Comparison of ENCODE assay signal across 20 cellular contexts in the genomic region with DNA sequence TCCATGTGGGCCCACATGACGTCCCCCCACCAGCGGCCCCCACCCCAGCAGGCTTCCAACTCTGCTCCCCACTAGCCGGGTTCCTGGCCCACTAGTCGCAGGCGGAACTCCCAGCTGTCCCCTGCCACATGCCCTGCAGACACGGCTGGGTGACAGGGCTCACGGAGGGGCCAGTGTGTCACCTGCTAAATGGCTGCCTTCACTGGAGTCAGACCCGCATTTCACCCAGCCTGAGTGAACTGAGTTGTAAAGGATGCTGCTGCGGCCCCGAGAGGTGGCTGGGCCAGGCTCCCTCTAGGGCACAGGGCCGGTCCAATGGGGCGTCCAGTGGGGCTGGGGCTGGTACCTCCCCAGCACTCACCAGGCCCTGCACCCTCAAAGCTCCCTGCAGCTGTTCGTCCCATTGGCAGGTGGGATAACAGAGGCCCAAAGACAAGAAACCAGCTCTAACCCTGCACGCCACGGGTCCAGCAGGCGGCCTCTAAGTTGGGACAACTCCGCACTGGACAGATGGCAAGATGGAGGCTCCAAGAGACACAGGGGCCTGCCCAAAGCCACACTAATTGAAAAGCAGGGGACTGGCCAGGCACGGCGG. TPM values are rescaled to one million over a fixed set of nuclear protein-coding genes. Genes with fewer than 3 reads are reported as not detected.
DNase-seq lines count a peak whose midpoint lies in the region; ATAC-seq, FAIRE-seq and TF ChIP-seq lines count a peak whose summit lies in the region.
"Had no signal": no experiment of that assay in that cellular context is flagged by ENCODE, and none has a peak within 500 bp of the region (broad histone marks: within the 10 kb centered on the region; RNA-seq: fewer than 3 reads in every experiment).

No MANE protein-coding gene starts in this region.

- H2BK120ac ChIP-seq in trophoblast cell (ENCODE audit: insufficient read depth, low read length, poor library complexity) = no peak overlapping the region

- no peak overlapping the region for H2AFZ ChIP-seq in K562 (ENCODE audit: low read depth, low read length)
- no peak overlapping the region for H2AFZ ChIP-seq in trophoblast cell (ENCODE audit: insufficient read depth, low read length, poor library complexity)

- peaks cover 12% of the 10 kb centered on the region for H3K36me3 Mint-ChIP-seq in activated CD4-positive, alpha-beta T cell treated with anti-CD3 and anti-CD28 coated beads, Interleukin-2, amount 10 ng/mL, durations not matched to agents 24 days and 14 days (ENCODE audit: low read depth)

- no peak overlapping the region for H2AK5ac ChIP-seq in trophoblast cell (ENCODE audit: low read length)

- in situ Hi-C loops in K562 (cut with MboI) = no loop called here

- no peaks in the 10 kb centered on the region for H3K27me3 ChIP-seq in HUES48 (ENCODE audit: control insufficient read depth, insufficient read depth, low read length)
- H3K27me3 ChIP-seq in K562 (ENCODE audit: control insufficient read depth in 2 of 2, insufficient read depth in 2 of 2, low read length in 2 of 2) = no peaks in the 10 kb centered on the region
- no peaks in the 10 kb centered on the region for H3K27me3 ChIP-seq in trophoblast cell (ENCODE audit: insufficient read depth, low read length)
- H3K27me3 ChIP-seq: cardiac muscle cell, heart left ventricle, left lung, right atrium auricular region had no signal

- no peak for TF ChIP-seq POLR2A in K562 (conservative IDR thresholded peaks at IDR 0.05)

- no peak for TF ChIP-seq EP300 in K562 (IDR thresholded peaks at IDR 0.05; ENCODE audit: low read length)

- peak overlapping the region; percentile 31 for H4K91ac ChIP-seq in trophoblast cell (ENCODE audit: low read depth, low read length)

- H4K12ac ChIP-seq in trophoblast cell (ENCODE audit: low read depth, low read length) = peak overlapping the region; percentile 64

- no peak overlapping the region for H3K27ac ChIP-seq in HUES48 (ENCODE audit: low read depth, low read length)
- no peak overlapping the region for H3K27ac ChIP-seq in K562 (ENCODE audit: extremely low read depth, low read depth, low read length)
- peak overlapping the region; percentile 3 for H3K27ac ChIP-seq in trophoblast cell (ENCODE audit: low read depth, low read length)
- H3K27ac ChIP-seq: C4-2B, heart left ventricle, left lung, right atrium auricular region had no signal

- H3K4me1 ChIP-seq in HUES48 (ENCODE audit: control insufficient read depth, insufficient read depth, low read length) = no peaks in the 10 kb centered on the region; the same call in 1 of the 2 replicates
- peaks cover 5 to 48% of the 10 kb centered on the region in 2 experiments; a peak in 3 of 5 replicates for H3K4me1 ChIP-seq in K562 (replicated peaks in 1 of 2; ENCODE audit: control insufficient read depth in 2 of 2, insufficient read depth in 2 of 2, low read length in 2 of 2)
- peaks cover 15 to 20% of the 10 kb centered on the region in 2 experiments for H3K4me1 ChIP-seq in trophoblast cell (ENCODE audit: control insufficient read depth in 1 of 2, insufficient read depth in 2 of 2, low read length in 2 of 2)

- peak overlapping the region; percentile 30 for H4K8ac ChIP-seq in trophoblast cell (ENCODE audit: low read depth, low read length)

- no TSS peak for BruUV-seq in K562 (replicated peaks; lab: Mats Ljungman, UMichigan)

- POLR2A ChIA-PET in K562 (lab: Yijun Ruan, JAX) = interaction anchor here (0.6 to 4.4 kb wide), 7 partner anchors 9 to 144 kb away, joined by 3 to 20 read pairs (median 4); a partner anchor contains a TSS

- H3K79me2 ChIP-seq in K562 (ENCODE audit: control insufficient read depth, insufficient read depth, low read length) = peaks cover 81% of the 10 kb centered on the region
- H3K79me2 ChIP-seq in trophoblast cell (ENCODE audit: control insufficient read depth, insufficient read depth, low read length, poor library complexity) = peaks cover 46% of the 10 kb centered on the region

- H3K79me1 ChIP-seq in trophoblast cell (ENCODE audit: low read length) = peaks cover 14% of the 10 kb centered on the region

- no peak for ATAC-seq in Right ventricle myocardium inferior
- ATAC-seq in left cardiac atrium = no peak
- no peak for ATAC-seq in K562
- ATAC-seq: heart left ventricle, left lung had no signal

- H3K4me3 Mint-ChIP-seq in activated CD4-positive, alpha-beta T cell treated with anti-CD3 and anti-CD28 coated beads, Interleukin-2, amount 10 ng/mL, durations not matched to agents 24 days and 14 days = no peak overlapping the region
- H3K4me3 Mint-ChIP-seq: dendritic cell treated with granulocyte-macrophage colony-stimulating factor and Interleukin-4, amounts not matched to agents 40 ng/mL and 50 ng/mL, for 4 days had no signal

- TF ChIP-seq CTCF in K562 (IDR thresholded peaks at IDR 0.05 in 2 of 3, conservative IDR thresholded peaks at IDR 0.05 in 1 of 3; ENCODE audit: insufficient read depth in 2 of 3, low read depth in 1 of 3, low read length in 3 of 3) = no peak

- H3K4ac ChIP-seq in trophoblast cell (ENCODE audit: low read depth, low read length) = peak overlapping the region; percentile 97

- H4K20me1 ChIP-seq in K562 (replicated peaks; ENCODE audit: control insufficient read depth, insufficient read depth, low read length) = peaks cover 29% of the 10 kb centered on the region; the same call in 1 of the 2 replicates

- H3K4me3 ChIP-seq in HUES48 (ENCODE audit: low read depth, low read length) (no peak overlapping the region), K562 (no peak overlapping the region), trophoblast cell (ENCODE audit: low read depth, low read length) (no peak overlapping the region)
- H3K4me3 ChIP-seq: cardiac muscle cell, heart left ventricle, left lung, right atrium auricular region had no signal

- no peak for TF ChIP-seq RAD21 in K562 (CRISPR knock-in tag; conservative IDR thresholded peaks at IDR 0.05 in 1 of 2, IDR thresholded peaks at IDR 0.05 in 1 of 2)

- no peaks in the 10 kb centered on the region for H3K9me3 Mint-ChIP-seq in activated CD4-positive, alpha-beta T cell treated with anti-CD3 and anti-CD28 coated beads, Interleukin-2, amount 10 ng/mL, durations not matched to agents 24 days and 14 days
- H3K9me3 Mint-ChIP-seq: dendritic cell treated with granulocyte-macrophage colony-stimulating factor and Interleukin-4, amounts not matched to agents 40 ng/mL and 50 ng/mL, for 4 days had no signal

- peaks cover 20% of the 10 kb centered on the region for H3K4me1 Mint-ChIP-seq in activated CD4-positive, alpha-beta T cell treated with anti-CD3 and anti-CD28 coated beads, Interleukin-2, amount 10 ng/mL, durations not matched to agents 24 days and 14 days

- peak; percentile 28 for DNase-seq in Right ventricle myocardium inferior (ENCODE audit: missing footprints)
- no peak for DNase-seq in left cardiac atrium
- no peak for DNase-seq in K562 (ENCODE audit: extremely low read depth in 1 of 4, low spot score in 3 of 4)
- peak; percentile 56 to 74 for DNase-seq in trophoblast cell
- DNase-seq in GM19240 (ENCODE audit: insufficient read length, low spot score) = no peak
- DNase-seq in activated CD4-positive, alpha-beta T cell treated with anti-CD3 and anti-CD28 coated beads, Interleukin-2, amount 10 ng/mL, durations not matched to agents 24 days and 14 days = no peak
- DNase-seq in EL = no peak
- DNase-seq: Karpas-422, left lung, NCI-H1048, NCI-H2029, NCI-H345, RPMI8226 had no signal

- FAIRE-seq in K562 (lab: Jason Lieb, UNC) = no peak
- FAIRE-seq: H54 had no signal

- H3K27me3 Mint-ChIP-seq in activated CD4-positive, alpha-beta T cell treated with anti-CD3 and anti-CD28 coated beads, Interleukin-2, amount 10 ng/mL, durations not matched to agents 24 days and 14 days = no peaks in the 10 kb centered on the region
- H3K27me3 Mint-ChIP-seq: dendritic cell treated with granulocyte-macrophage colony-stimulating factor and Interleukin-4, amounts not matched to agents 40 ng/mL and 50 ng/mL, for 4 days had no signal

- H3K9ac ChIP-seq in HUES48 (ENCODE audit: low read depth, low read length) (0 out of 2 replicates have a peak overlapping the region, but pooled peaks have one; percentile 18), K562 (ENCODE audit: insufficient read depth in 1 of 2, low read depth in 2 of 2, low read length in 2 of 2) (no peak overlapping the region; a peak in 1 of 4 replicates), trophoblast cell (ENCODE audit: low read length) (no peak overlapping the region)

- peak overlapping the region; percentile 5 for H3K14ac ChIP-seq in trophoblast cell (ENCODE audit: low read length)

- peaks cover 17% of the 10 kb centered on the region for H3K9me1 ChIP-seq in K562 (ENCODE audit: control insufficient read depth, insufficient read depth, low read length)

- no peak overlapping the region for H3K27ac Mint-ChIP-seq in activated CD4-positive, alpha-beta T cell treated with anti-CD3 and anti-CD28 coated beads, Interleukin-2, amount 10 ng/mL, durations not matched to agents 24 days and 14 days
- H3K27ac Mint-ChIP-seq: dendritic cell treated with granulocyte-macrophage colony-stimulating factor and Interleukin-4, amounts not matched to agents 40 ng/mL and 50 ng/mL, for 4 days had no signal

- H3K4me2 ChIP-seq in K562 (ENCODE audit: insufficient read depth, low read length) (no peak overlapping the region), trophoblast cell (ENCODE audit: low read length) (no peak overlapping the region)

- intact Hi-C loops in Right ventricle myocardium inferior (cut with DNase I) (no loop called here), left cardiac atrium (cut with DNase I) (no loop called here), K562 (cut with micrococcal nuclease) (no loop called here)
- intact Hi-C loops in activated CD4-positive, alpha-beta T cell treated with anti-CD3 and anti-CD28 coated beads, Interleukin-2, amount 10 ng/mL, durations not matched to agents 24 days and 14 days (cut with micrococcal nuclease) = no loop called here

- CTCF ChIA-PET in K562 (lab: Yijun Ruan, JAX; ENCODE audit: low intra/inter-chr PET ratio) = no interaction called here

- WGBS in K562 (ENCODE audit: insufficient coverage, low coverage, missing lambda C conversion rate) = 95% methylated on average over 17 of the region's 19 CpGs
- no CpG with 5 or more reads among the region's 19 CpGs for WGBS in trophoblast cell (ENCODE audit: extremely low coverage, insufficient coverage, insufficient read length)

- peak overlapping the region; percentile 66 for H3K18ac ChIP-seq in trophoblast cell (ENCODE audit: low read length)

- peak overlapping the region; percentile 12 for H2BK5ac ChIP-seq in trophoblast cell (ENCODE audit: low read depth, low read length, poor library complexity)

- H3K9me3 ChIP-seq in HUES48 (ENCODE audit: control insufficient read depth, insufficient read depth, low read length) (no peaks in the 10 kb centered on the region), K562 (replicated peaks; ENCODE audit: control insufficient read depth, insufficient read depth, low read depth, low read length) (no peaks in the 10 kb centered on the region), trophoblast cell (ENCODE audit: insufficient read depth, low read depth, low read length) (no peaks in the 10 kb centered on the region)
- H3K9me3 ChIP-seq: heart left ventricle, left lung, right atrium auricular region had no signal

- H3K23ac ChIP-seq in trophoblast cell (ENCODE audit: low read length) = no peak overlapping the region

- H3K36me3 ChIP-seq in HUES48 (ENCODE audit: control insufficient read depth, insufficient read depth, low read length) (peaks cover 15% of the 10 kb centered on the region; the same call in 1 of the 2 replicates), K562 (ENCODE audit: control insufficient read depth, insufficient read depth, low read length) (peaks cover 42% of the 10 kb centered on the region; the same call in 1 of the 3 replicates), trophoblast cell (ENCODE audit: control insufficient read depth in 1 of 2, insufficient read depth in 2 of 2, low read length in 2 of 2) (peaks cover 27 to 29% of the 10 kb centered on the region in 2 experiments)
- H3K36me3 ChIP-seq: cardiac muscle cell, right atrium auricular region had no signal

- H2BK12ac ChIP-seq in trophoblast cell (ENCODE audit: low read length) = peak overlapping the region; percentile 50

RNA-seq across cellular contexts. Expression of a gene that starts 3.2 kb away (rescaled TPM):
- total RNA-seq in Right ventricle myocardium inferior (19.2 TPM), left cardiac atrium (10 to 100 TPM; 19.5 to 20.6 TPM), K562 (2014; rRNA removed) (133 and 141 TPM in 2 replicates), K562 (2014; rRNA removed; fragmentation: Illumina TruSeq; extraction: Trizol) (46.8 and 52.9 TPM in 2 replicates), K562 (2015; rRNA removed; fragmentation: Illumina TruSeq; extraction: Trizol) (105 and 106 TPM in 2 replicates), K562 (2021) (98.3 and 123 TPM in 2 replicates)
- 40.1 and 85.1 TPM in 2 replicates for total RNA-seq in K562 (2011; cell fraction: chromatin; rRNA removed; ENCODE audit: low replicate concordance)
- total RNA-seq in K562 (2011; cell fraction: nucleolus; rRNA removed) = 40.9 and 42.2 TPM in 2 replicates
- total RNA-seq in K562 (2011; cell fraction: nucleoplasm; rRNA removed) = 35.7 and 48.3 TPM in 2 replicates
- polyA plus RNA-seq in K562 (2011; rRNA removed) (90.3 and 94.7 TPM in 2 replicates), K562 (2014; fragmentation: Illumina TruSeq; extraction: Trizol) (117 and 161 TPM in 2 replicates), K562 (2014; fragmentation: Nextera tagmentation; extraction: Ambion mirVana) (under 1 TPM; 0.48 to 0.71 TPM), K562 (2014; rRNA removed) (94.5 and 105 TPM in 2 replicates)
- polyA plus RNA-seq in K562 (2011; cell fraction: cytosol; rRNA removed) = 191 and 212 TPM in 2 replicates
- 59.1 and 76.5 TPM in 2 replicates for polyA plus RNA-seq in K562 (2011; cell fraction: nucleus; rRNA removed)
- polyA plus RNA-seq in K562 (2012) = 58.8 and 94.2 TPM in 2 replicates
- polyA minus RNA-seq in K562 (2011; rRNA and poly(A)+ RNA removed) = 57.4 and 85.2 TPM in 2 replicates
- polyA minus RNA-seq in K562 (2011; cell fraction: cytosol; rRNA and poly(A)+ RNA removed) = 48.5 and 69.4 TPM in 2 replicates
- 10.8 and 13.6 TPM in 2 replicates for polyA minus RNA-seq in K562 (2011; cell fraction: nucleus; rRNA and poly(A)+ RNA removed)
- 103 and 105 TPM in 2 replicates for polyA plus RNA-seq in trophoblast cell (2013)
- total RNA-seq in activated CD4-positive, alpha-beta T cell treated with anti-CD3 and anti-CD28 coated beads, Interleukin-2, amount 10 ng/mL, durations not matched to agents 24 days and 14 days = 120 TPM in 2 replicates

RNA-seq across cellular contexts. Expression of a gene that starts 22.4 kb away (rescaled TPM):
- total RNA-seq in Right ventricle myocardium inferior = 39.8 TPM
- total RNA-seq in left cardiac atrium = 100 to 1,000 TPM in 1 of 2 donors, 10 to 100 TPM in 1; 64.0 to 189 TPM
- 7.1 and 17.3 TPM in 2 replicates for total RNA-seq in K562 (2011; cell fraction: chromatin; rRNA removed; ENCODE audit: low replicate concordance)
- total RNA-seq in K562 (2011; cell fraction: nucleolus; rRNA removed) = 18.6 and 27.0 TPM in 2 replicates
- 12.8 and 19.0 TPM in 2 replicates for total RNA-seq in K562 (2011; cell fraction: nucleoplasm; rRNA removed)
- total RNA-seq in K562 (2014; rRNA removed) = 3.9 and 4.1 TPM in 2 replicates
- 1.7 and 2.1 TPM in 2 replicates for total RNA-seq in K562 (2014; rRNA removed; fragmentation: Illumina TruSeq; extraction: Trizol)
- 1.9 and 2.0 TPM in 2 replicates for total RNA-seq in K562 (2015; rRNA removed; fragmentation: Illumina TruSeq; extraction: Trizol)
- total RNA-seq in K562 (2021) = 2.9 and 3.1 TPM in 2 replicates
- polyA plus RNA-seq in K562 (2011; rRNA removed) = 2.7 and 4.7 TPM in 2 replicates
- polyA plus RNA-seq in K562 (2011; cell fraction: cytosol; rRNA removed) = 5.2 and 6.5 TPM in 2 replicates
- 8.7 and 19.6 TPM in 2 replicates for polyA plus RNA-seq in K562 (2011; cell fraction: nucleus; rRNA removed)
- 2.9 and 8.2 TPM in 2 replicates for polyA plus RNA-seq in K562 (2012)
- 0.79 and 1.0 TPM in 2 replicates for polyA plus RNA-seq in K562 (2014; fragmentation: Illumina TruSeq; extraction: Trizol)
- polyA plus RNA-seq in K562 (2014; fragmentation: Nextera tagmentation; extraction: Ambion mirVana) = under 1 TPM; 0.06 to 0.18 TPM
- 2.5 and 2.7 TPM in 2 replicates for polyA plus RNA-seq in K562 (2014; rRNA removed)
- polyA minus RNA-seq in K562 (2011; rRNA and poly(A)+ RNA removed) = 3.5 and 5.2 TPM in 2 replicates
- 4.3 and 18.2 TPM in 2 replicates for polyA minus RNA-seq in K562 (2011; cell fraction: cytosol; rRNA and poly(A)+ RNA removed)
- polyA minus RNA-seq in K562 (2011; cell fraction: nucleus; rRNA and poly(A)+ RNA removed) = 17.8 and 31.2 TPM in 2 replicates
- 89.4 and 93.2 TPM in 2 replicates for polyA plus RNA-seq in trophoblast cell (2013)
- 101 and 102 TPM in 2 replicates for total RNA-seq in activated CD4-positive, alpha-beta T cell treated with anti-CD3 and anti-CD28 coated beads, Interleukin-2, amount 10 ng/mL, durations not matched to agents 24 days and 14 days

RNA-seq across cellular contexts. Expression of a gene that starts 26.1 kb away (rescaled TPM):
- total RNA-seq in Right ventricle myocardium inferior (86.9 TPM), left cardiac atrium (10 to 100 TPM; 76.8 to 78.7 TPM), K562 (2014; rRNA removed) (112 and 140 TPM in 2 replicates), K562 (2014; rRNA removed; fragmentation: Illumina TruSeq; extraction: Trizol) (13.8 and 18.7 TPM in 2 replicates), K562 (2015; rRNA removed; fragmentation: Illumina TruSeq; extraction: Trizol) (81.1 and 90.4 TPM in 2 replicates), K562 (2021) (215 and 235 TPM in 2 replicates)
- 33.4 and 83.5 TPM in 2 replicates for total RNA-seq in K562 (2011; cell fraction: chromatin; rRNA removed; ENCODE audit: low replicate concordance)
- total RNA-seq in K562 (2011; cell fraction: nucleolus; rRNA removed) = 50.0 and 67.9 TPM in 2 replicates
- 30.1 and 33.7 TPM in 2 replicates for total RNA-seq in K562 (2011; cell fraction: nucleoplasm; rRNA removed)
- polyA plus RNA-seq in K562 (2011; rRNA removed) (35.0 and 50.3 TPM in 2 replicates), K562 (2014; fragmentation: Illumina TruSeq; extraction: Trizol) (20.3 and 68.0 TPM in 2 replicates), K562 (2014; fragmentation: Nextera tagmentation; extraction: Ambion mirVana) (10 to 100 TPM; 17.6 to 71.8 TPM), K562 (2014; rRNA removed) (105 and 132 TPM in 2 replicates)
- 77.5 and 236 TPM in 2 replicates for polyA plus RNA-seq in K562 (2011; cell fraction: cytosol; rRNA removed)
- polyA plus RNA-seq in K562 (2011; cell fraction: nucleus; rRNA removed) = 41.8 and 63.1 TPM in 2 replicates
- polyA plus RNA-seq in K562 (2012) = 83.8 and 112 TPM in 2 replicates
- 4.1 and 9.6 TPM in 2 replicates for polyA minus RNA-seq in K562 (2011; rRNA and poly(A)+ RNA removed)
- polyA minus RNA-seq in K562 (2011; cell fraction: cytosol; rRNA and poly(A)+ RNA removed) = 27.2 and 34.0 TPM in 2 replicates
- 18.0 and 20.1 TPM in 2 replicates for polyA minus RNA-seq in K562 (2011; cell fraction: nucleus; rRNA and poly(A)+ RNA removed)
- polyA plus RNA-seq in trophoblast cell (2013) = 79.5 and 82.1 TPM in 2 replicates
- 182 and 190 TPM in 2 replicates for total RNA-seq in activated CD4-positive, alpha-beta T cell treated with anti-CD3 and anti-CD28 coated beads, Interleukin-2, amount 10 ng/mL, durations not matched to agents 24 days and 14 days

Comparison
In these comparisons a context has a peak if more than half of its experiments do, and no peak if none do; other contexts are left out.
1. DNase-seq: peak in Right ventricle myocardium inferior (single experiment) and trophoblast cell (2 of 2); none in left cardiac atrium (single experiment), K562 (0 of 4), GM19240 (single experiment), activated CD4-positive, alpha-beta T cell treated with anti-CD3 and anti-CD28 coated beads, Interleukin-2, amount 10 ng/mL, durations not matched to agents 24 days and 14 days (single experiment) and EL (single experiment).